In the genomic region with DNA sequence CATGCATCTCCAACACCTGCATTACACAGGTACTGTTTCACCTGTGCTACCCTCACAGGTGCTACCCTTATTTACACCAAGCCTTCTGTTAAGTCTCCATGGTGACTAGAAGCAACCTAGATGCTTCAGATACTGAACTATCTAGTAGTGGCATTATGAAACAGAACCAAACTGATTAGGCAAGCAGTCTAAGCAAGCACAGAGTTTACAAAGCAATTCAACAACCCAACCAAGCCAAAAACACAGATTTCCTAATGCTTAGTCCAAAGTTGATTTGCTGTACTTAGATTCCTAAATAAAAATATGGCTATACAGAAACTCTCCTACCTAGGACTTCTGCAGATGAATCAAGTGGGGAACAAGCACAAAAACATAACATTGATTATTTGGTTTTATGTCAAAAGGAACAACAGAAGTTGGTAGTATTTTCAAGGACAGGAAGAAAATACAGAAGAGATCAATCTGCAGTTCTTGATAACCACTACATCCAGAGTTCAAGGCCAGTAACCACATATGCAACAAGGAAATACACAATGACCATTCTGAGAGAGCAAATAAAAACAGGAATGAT, we compare ENCODE assay signal across 12 cellular contexts. TPM values are rescaled to one million over a fixed set of nuclear protein-coding genes. Genes with fewer than 3 reads are reported as not detected.
DNase-seq lines count a peak whose midpoint lies in the region; ATAC-seq and TF ChIP-seq lines count a peak whose summit lies in the region.
"Had no signal": no experiment of that assay in that cellular context is flagged by ENCODE, and none has a peak within 500 bp of the region (broad histone marks: within the 10 kb centered on the region; RNA-seq: fewer than 3 reads in every experiment).

No MANE protein-coding gene starts in this region.

- no peak for DNase-seq in CD14-positive monocyte (ENCODE audit: low spot score)
- no peak for DNase-seq in GM23338 (ENCODE audit: low spot score)
- DNase-seq in activated naive CD8-positive, alpha-beta T cell treated with anti-CD3 and anti-CD28 coated beads, Interleukin-2, amount 50 U/mL, for 24 hours = no peak
- no peak for DNase-seq in naive B cell
- no peak for DNase-seq in stimulated activated CD4-positive, alpha-beta T cell treated with anti-CD3 and anti-CD28 coated beads, Interleukin-15, amount 100 ng/mL, for 24 hours
- no peak for DNase-seq in NK-92 treated with Interleukin-12 subunit alpha and Interleukin-12 subunit beta, amount 100 ng/mL, for 24 hours (lab: John Stamatoyannopoulos, UW)
- no peak for DNase-seq in hepatic stellate cell (ENCODE audit: low spot score)
- DNase-seq in omental fat pad (ENCODE audit: low spot score) = no peak
- DNase-seq: DMS153, Karpas-422, NCI-H446 had no signal

- H3K27ac Mint-ChIP-seq in CD14-positive monocyte = peak overlapping the region in 4 of 7 donors; percentile 38 to 70 (median 56)
- H3K27ac Mint-ChIP-seq in GM23338 = no peak overlapping the region; the same call in 1 of the 2 replicates
- no peak overlapping the region for H3K27ac Mint-ChIP-seq in activated naive CD8-positive, alpha-beta T cell treated with anti-CD3 and anti-CD28 coated beads, Interleukin-2, amount 50 U/mL, for 24 hours
- peak overlapping the region in 3 of 6 donors; percentile 6 to 87 (median 14) for H3K27ac Mint-ChIP-seq in naive B cell

- H3K9me3 Mint-ChIP-seq in CD14-positive monocyte (peaks cover 0 to 3% (median 0%) of the 10 kb centered on the region in 7 donors), GM23338 (no peaks in the 10 kb centered on the region), naive B cell (no peaks in the 10 kb centered on the region)
- no peaks in the 10 kb centered on the region for H3K9me3 Mint-ChIP-seq in activated naive CD8-positive, alpha-beta T cell treated with anti-CD3 and anti-CD28 coated beads, Interleukin-2, amount 50 U/mL, for 24 hours

- H3K27me3 Mint-ChIP-seq in CD14-positive monocyte (ENCODE audit: low read depth in 3 of 3) (peaks cover 0 to 2% (median 0%) of the 10 kb centered on the region in 3 donors), GM23338 (ENCODE audit: insufficient read depth, low read depth, poor library complexity) (peaks cover 11% of the 10 kb centered on the region), naive B cell (no peaks in the 10 kb centered on the region)
- H3K27me3 Mint-ChIP-seq in activated naive CD8-positive, alpha-beta T cell treated with anti-CD3 and anti-CD28 coated beads, Interleukin-2, amount 50 U/mL, for 24 hours = no peaks in the 10 kb centered on the region

- no peak for ATAC-seq in GM23338
- ATAC-seq in activated naive CD8-positive, alpha-beta T cell treated with anti-CD3 and anti-CD28 coated beads, Interleukin-2, amount 50 U/mL, for 24 hours = no peak
- no peak for ATAC-seq in naive B cell (ENCODE audit: low read depth in 2 of 2)
- ATAC-seq in omental fat pad (ENCODE audit: low FRiP score) = no peak
- ATAC-seq: SK-N-SH treated with all-trans-retinoic acid at 6 μM for 48 hours had no signal

- H3K4me3 ChIP-seq in GM23338 = no peak overlapping the region

- H3K9me2 ChIP-seq in GM23338 (ENCODE audit: insufficient read depth) = no peaks in the 10 kb centered on the region

- H3K36me3 ChIP-seq in GM23338 (ENCODE audit: insufficient read depth) = no peaks in the 10 kb centered on the region

- no peak overlapping the region for H3K27ac ChIP-seq in GM23338 (ENCODE audit: low read depth)

- 0 out of 2 replicates have a peak overlapping the region, but pooled peaks have one; percentile 21 for H3K4me2 ChIP-seq in GM23338

- H2AFZ ChIP-seq in GM23338 = no peak overlapping the region

- H3K4me1 ChIP-seq in GM23338 (ENCODE audit: insufficient read depth) = peaks cover 19% of the 10 kb centered on the region

- intact Hi-C loops in CD14-positive monocyte (cut with micrococcal nuclease) = no loop called here

- peaks cover 73% of the 10 kb centered on the region for H3K79me2 ChIP-seq in GM23338 (replicated peaks; ENCODE audit: insufficient read depth)

- no peaks in the 10 kb centered on the region for H3F3A ChIP-seq in GM23338 (replicated peaks; ENCODE audit: low read depth)

- H4K20me1 ChIP-seq in GM23338 (replicated peaks; ENCODE audit: insufficient read depth) = 0 out of 2 replicates have a peak, but pooled peaks cover 3% of the 10 kb centered on the region

- H3K4me1 Mint-ChIP-seq in CD14-positive monocyte (peaks cover 46% of the 10 kb centered on the region), GM23338 (peaks cover 36% of the 10 kb centered on the region), naive B cell (peaks cover 32 to 65% (median 61%) of the 10 kb centered on the region in 3 donors)
- peaks cover 55% of the 10 kb centered on the region for H3K4me1 Mint-ChIP-seq in activated naive CD8-positive, alpha-beta T cell treated with anti-CD3 and anti-CD28 coated beads, Interleukin-2, amount 50 U/mL, for 24 hours

- H3K36me3 Mint-ChIP-seq in CD14-positive monocyte = peaks cover 4 to 9% of the 10 kb centered on the region in 2 donors
- no peaks in the 10 kb centered on the region for H3K36me3 Mint-ChIP-seq in GM23338 (ENCODE audit: low read depth)
- H3K36me3 Mint-ChIP-seq in activated naive CD8-positive, alpha-beta T cell treated with anti-CD3 and anti-CD28 coated beads, Interleukin-2, amount 50 U/mL, for 24 hours (ENCODE audit: low read depth) = peaks cover 22% of the 10 kb centered on the region
- no peaks in the 10 kb centered on the region for H3K36me3 Mint-ChIP-seq in naive B cell

- no peak for TF ChIP-seq CTCF in CD14-positive monocyte (IDR thresholded peaks at IDR 0.05)
- no peak for TF ChIP-seq CTCF in GM23338 (conservative IDR thresholded peaks at IDR 0.05; ENCODE audit: low read depth in 2 of 2)
- no peak for TF ChIP-seq CTCF in omental fat pad (IDR thresholded peaks at IDR 0.05)

- H3K27me3 ChIP-seq in GM23338 (ENCODE audit: insufficient read depth) = no peaks in the 10 kb centered on the region

- H3K4me3 Mint-ChIP-seq in CD14-positive monocyte (no peak overlapping the region), GM23338 (no peak overlapping the region), naive B cell (peak overlapping the region; percentile 87 to 95 (median 90))
- H3K4me3 Mint-ChIP-seq in activated naive CD8-positive, alpha-beta T cell treated with anti-CD3 and anti-CD28 coated beads, Interleukin-2, amount 50 U/mL, for 24 hours = peak overlapping the region; percentile 89

TF ChIP-seq in GM23338, 12 proteins besides CTCF, POLR2A, EP300 and RAD21 (continues in another document):
- TF ChIP-seq STAT1 (IDR thresholded peaks at IDR 0.05; ENCODE audit: unreplicated experiment) = no peak
- TF ChIP-seq POLR2AphosphoS5 (IDR thresholded peaks at IDR 0.05; ENCODE audit: low read depth) = no peak
- TF ChIP-seq ZNF331 (CRISPR knock-in tag; IDR thresholded peaks at IDR 0.05; ENCODE audit: low read depth) = no peak
- no peak for TF ChIP-seq ZNF114 (CRISPR knock-in tag; IDR thresholded peaks at IDR 0.05)
- TF ChIP-seq, protein P1, sequence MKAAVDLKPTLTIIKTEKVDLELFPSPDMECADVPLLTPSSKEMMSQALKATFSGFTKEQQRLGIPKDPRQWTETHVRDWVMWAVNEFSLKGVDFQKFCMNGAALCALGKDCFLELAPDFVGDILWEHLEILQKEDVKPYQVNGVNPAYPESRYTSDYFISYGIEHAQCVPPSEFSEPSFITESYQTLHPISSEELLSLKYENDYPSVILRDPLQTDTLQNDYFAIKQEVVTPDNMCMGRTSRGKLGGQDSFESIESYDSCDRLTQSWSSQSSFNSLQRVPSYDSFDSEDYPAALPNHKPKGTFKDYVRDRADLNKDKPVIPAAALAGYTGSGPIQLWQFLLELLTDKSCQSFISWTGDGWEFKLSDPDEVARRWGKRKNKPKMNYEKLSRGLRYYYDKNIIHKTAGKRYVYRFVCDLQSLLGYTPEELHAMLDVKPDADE (IDR thresholded peaks at IDR 0.05) = no peak

RNA-seq across cellular contexts. Expression of a gene that starts 3.2 kb away (rescaled TPM):
- polyA plus RNA-seq in CD14-positive monocyte (10 to 100 TPM; 15.2 to 16.0 TPM), GM23338 (2016; fragmentation: Nextera tagmentation; extraction: Ambion mirVana) (3.6 TPM in 2 replicates), naive B cell (ENCODE audit: low read depth in 6 of 6) (100 to 1,000 TPM; 119 to 235 (median 190) TPM)
- 9.9 and 10.4 TPM in 2 replicates for total RNA-seq in GM23338 (2014; rRNA removed; shearing (Covaris generic))
- total RNA-seq in omental fat pad = 10 to 100 TPM; 21.5 to 31.9 (median 28.6) TPM

Comparison
In these comparisons a context has a peak if more than half of its experiments do, and no peak if none do; other contexts are left out.
1. H3K27ac Mint-ChIP-seq: peak in CD14-positive monocyte (4 of 7); none in GM23338 (single experiment) and activated naive CD8-positive, alpha-beta T cell treated with anti-CD3 and anti-CD28 coated beads, Interleukin-2, amount 50 U/mL, for 24 hours (single experiment).
2. H3K4me3 Mint-ChIP-seq: peak in activated naive CD8-positive, alpha-beta T cell treated with anti-CD3 and anti-CD28 coated beads, Interleukin-2, amount 50 U/mL, for 24 hours (single experiment) and naive B cell (8 of 8); none in CD14-positive monocyte (0 of 2) and GM23338 (single experiment).
3. RNA of a gene that starts 3.2 kb away (polyA plus RNA-seq): 119 to 235 TPM in naive B cell; 15.2 to 16.0 TPM in CD14-positive monocyte and 3.6 TPM in GM23338; every median in the first group is over 4 times any median in the second.